In the genomic region with DNA sequence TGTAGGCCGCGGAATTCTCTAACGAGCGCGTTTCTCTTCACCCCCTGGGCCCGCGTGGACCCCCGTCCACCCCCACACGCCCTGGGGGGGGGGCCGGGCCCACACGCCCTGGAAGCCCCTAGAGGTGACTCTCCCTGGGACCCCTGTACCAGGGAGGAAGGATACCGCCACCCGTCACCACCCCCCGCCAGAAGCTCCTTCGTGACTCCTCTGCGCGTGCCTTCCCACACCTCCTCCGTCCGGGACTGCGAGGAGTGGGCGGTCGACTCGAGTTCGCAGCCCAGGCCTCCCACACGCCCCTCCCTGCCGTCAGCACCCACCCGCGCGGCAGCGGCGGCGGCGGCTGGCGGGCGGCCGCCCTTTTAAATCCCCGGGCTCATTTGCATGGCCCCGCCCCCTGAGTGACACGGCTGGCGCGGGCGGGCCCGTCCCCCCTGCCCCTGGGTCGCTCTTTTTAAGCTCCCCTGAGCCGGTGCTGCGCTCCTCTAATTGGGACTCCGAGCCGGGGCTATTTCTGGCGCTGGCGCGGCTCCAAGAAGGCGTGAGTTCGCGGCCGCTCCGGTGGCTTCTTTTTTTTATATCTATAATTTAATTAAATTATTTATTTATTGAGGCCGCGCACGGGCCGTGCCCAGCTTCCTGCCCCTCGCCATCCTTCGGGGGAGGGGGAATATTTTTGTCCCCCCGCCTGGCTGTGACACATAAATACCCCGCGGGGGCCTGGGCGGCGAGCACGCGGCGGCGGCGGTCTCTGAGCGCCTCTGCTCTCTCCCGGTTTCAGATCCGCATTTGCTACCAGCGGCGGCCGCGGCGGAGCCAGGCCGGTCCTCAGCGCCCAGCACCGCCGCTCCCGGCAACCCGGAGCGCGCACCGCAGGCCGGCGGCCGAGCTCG, we compare ENCODE assay signal across 8 cellular contexts. TPM values are rescaled to one million over a fixed set of nuclear protein-coding genes. Genes with fewer than 3 reads are reported as not detected.
A peak's percentile ranks its signal among the peaks of the same experiment; 100 is the strongest.
DNase-seq lines count a peak whose midpoint lies in the region; ATAC-seq and TF ChIP-seq lines count a peak whose summit lies in the region.

A gene with protein sequence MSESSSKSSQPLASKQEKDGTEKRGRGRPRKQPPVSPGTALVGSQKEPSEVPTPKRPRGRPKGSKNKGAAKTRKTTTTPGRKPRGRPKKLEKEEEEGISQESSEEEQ (plus strand): TSS at position 451 of the 893 bp plus-strand sequence. CDS start 3,908 bp downstream, outside the sequence.

- peak within 1 kb of the TSS; percentile 77 for H3K4me3 ChIP-seq in colonic mucosa

- H3K27ac ChIP-seq in colonic mucosa = peak within 1 kb of the TSS; percentile 95

- H3K27me3 ChIP-seq in colonic mucosa = no peaks in the 10 kb centered on the region

- no peaks in the 10 kb centered on the region for H3K9me3 ChIP-seq in colonic mucosa

- TF ChIP-seq POLR2A in GM19193 (IDR thresholded peaks at IDR 0.05; ENCODE audit: extremely low read depth, insufficient read depth, insufficient read length) = peak; percentile 99

- no peaks in the 10 kb centered on the region for H3K4me1 ChIP-seq in colonic mucosa

- ATAC-seq in HG03378 (IDR thresholded peaks at IDR 0.05; ENCODE audit: unreplicated experiment) = peak; percentile 45

- intact Hi-C loops in colonic mucosa (cut with DNase I) = no loop called here

- no peak for TF ChIP-seq CTCF in colonic mucosa (IDR thresholded peaks at IDR 0.05)

- DNase-seq in AG20443 (ENCODE audit: low spot score) (peak; percentile 92), NCI-H510A treated with DMSO at 0.1 percent for 48 hours (lab: John Stamatoyannopoulos, UW) (peak; percentile 98), colonic mucosa (peak; percentile 91), left kidney (ENCODE audit: low read depth, low spot score) (peak; percentile 97)
- DNase-seq in activated CD4-positive, alpha-beta T cell treated with anti-CD3 and anti-CD28 coated beads for 48 hours = peak; percentile 93
- DNase-seq in stimulated activated CD4-positive, alpha-beta T cell treated with anti-CD3 and anti-CD28 coated beads, Interleukin-2, amount 100 ng/mL, for 24 hours = peak; percentile 91 to 93

- H3K36me3 ChIP-seq in colonic mucosa = no peaks in the 10 kb centered on the region

- H3K9ac ChIP-seq in colonic mucosa (ENCODE audit: low read depth in 2 of 2, low read length in 2 of 2) = peak within 1 kb of the TSS; percentile 83 to 89

RNA-seq across cellular contexts. Expression of the gene that starts here (rescaled TPM):
- total RNA-seq in colonic mucosa = 100 to 1,000 TPM; 184 to 536 TPM

Comparison
In these comparisons a context has a peak if more than half of its experiments do, and no peak if none do; other contexts are left out.
1. Peak in every context shown above with its lines: DNase-seq, ATAC-seq, H3K4me3 ChIP-seq and H3K27ac ChIP-seq.